9 cellular contexts compared by ENCODE assay signal in genomic region chr14:61322799-61323290, GRCh38. TPM values are rescaled to one million over a fixed set of nuclear protein-coding genes. Genes with fewer than 3 reads are reported as not detected.
DNase-seq lines count a peak whose midpoint lies in the region; ATAC-seq and TF ChIP-seq lines count a peak whose summit lies in the region.
"Had no signal": no experiment of that assay in that cellular context is flagged by ENCODE, and none has a peak within 500 bp of the region (broad histone marks: within the 10 kb centered on the region; RNA-seq: fewer than 3 reads in every experiment).

No MANE protein-coding gene starts in this region.

- H3K27me3 Mint-ChIP-seq in naive thymus-derived CD8-positive, alpha-beta T cell = no peaks in the 10 kb centered on the region

- H3K4me3 ChIP-seq in H7 (ENCODE audit: insufficient read depth, low read depth, low read length) (peak overlapping the region; percentile 63; the same call in 1 of the 2 replicates), choroid plexus epithelial cell (ENCODE audit: low read depth, low read length) (peak overlapping the region; percentile 56)

- POLR2A ChIA-PET in RWPE1 (lab: Yijun Ruan, JAX; ENCODE audit: low non-redundant PET) = interaction anchor here (0.7 kb wide), 1 partner anchor 15 kb away, joined by 5 read pairs; no protein-coding TSS in a partner anchor
- POLR2A ChIA-PET in naive thymus-derived CD8-positive, alpha-beta T cell (lab: Charles Lee) = interaction anchor here (0.8 to 12.5 kb wide), 20 partner anchors 13 to 372 kb away, joined by 3 to 259 read pairs (median 5); partner anchors contain the start of gene HIF1A

- peaks cover 28% of the 10 kb centered on the region for H3K27me3 ChIP-seq in H7 (ENCODE audit: control insufficient read depth, insufficient read depth, low read length)

- peaks cover 14 to 32% (median 27%) of the 10 kb centered on the region in 3 donors for H3K36me3 Mint-ChIP-seq in naive thymus-derived CD8-positive, alpha-beta T cell

- DNase-seq in H7 (peak; percentile 57), RWPE1 (ENCODE audit: low spot score) (peak; percentile 72), choroid plexus epithelial cell (ENCODE audit: low read depth) (peak; percentile 27), Ammon's horn (ENCODE audit: low spot score) (no peak), putamen (ENCODE audit: low spot score) (no peak)
- DNase-seq in naive thymus-derived CD8-positive, alpha-beta T cell = peak in 8 of 10 donors; percentile 43 to 83 (median 72)

- no peak for TF ChIP-seq CTCF in RWPE1 (conservative IDR thresholded peaks at IDR 0.05; ENCODE audit: low read depth)
- no peak for TF ChIP-seq CTCF in choroid plexus epithelial cell (conservative IDR thresholded peaks at IDR 0.05; ENCODE audit: low read depth, low read length)

- peak; percentile 46 to 56 for ATAC-seq in naive thymus-derived CD8-positive, alpha-beta T cell
- ATAC-seq in GM21529 (IDR thresholded peaks at IDR 0.05; ENCODE audit: unreplicated experiment) (no peak), HG03039 (IDR thresholded peaks at IDR 0.05; ENCODE audit: unreplicated experiment) (no peak)

- peaks cover 23 to 46% (median 37%) of the 10 kb centered on the region in 4 donors for H3K4me1 Mint-ChIP-seq in naive thymus-derived CD8-positive, alpha-beta T cell

- H3K27ac Mint-ChIP-seq in naive thymus-derived CD8-positive, alpha-beta T cell = peak overlapping the region in 9 of 10 donors; percentile 95 to 99 (median 97)

- no peaks in the 10 kb centered on the region for H3K36me3 ChIP-seq in H7 (replicated peaks; ENCODE audit: control insufficient read depth, insufficient read depth, low read length)

- CTCF ChIA-PET in RWPE1 (lab: Yijun Ruan, JAX) = interaction anchor here (0.6 to 1.0 kb wide), 4 partner anchors 46 to 1838 kb away, joined by 3 to 4 read pairs (median 3); partner anchors contain the start of genes JKAMP and L3HYPDH

- no peaks in the 10 kb centered on the region for H3K9me3 Mint-ChIP-seq in naive thymus-derived CD8-positive, alpha-beta T cell

- peak overlapping the region in 9 of 10 donors; percentile 96 to 100 (median 98) for H3K4me3 Mint-ChIP-seq in naive thymus-derived CD8-positive, alpha-beta T cell

- H3K27ac ChIP-seq in RWPE1 = peak overlapping the region; percentile 92

RNA-seq across cellular contexts. Expression of gene PRKCH, which starts 1.5 kb away (rescaled TPM):
- 6.3 and 14.9 TPM in 2 replicates for total RNA-seq in H7 (2014; rRNA removed; shearing (Covaris generic))
- total RNA-seq in naive thymus-derived CD8-positive, alpha-beta T cell = 100 to 1,000 TPM; 284 to 306 TPM
- polyA plus RNA-seq in naive thymus-derived CD8-positive, alpha-beta T cell = 100 to 1,000 TPM; 184 to 264 (median 209) TPM

RNA-seq across cellular contexts. Expression of gene TMEM30B, which starts 41.7 kb away (rescaled TPM):
- 1.1 and 2.8 TPM in 2 replicates for total RNA-seq in H7 (2014; rRNA removed; shearing (Covaris generic))
- total RNA-seq in naive thymus-derived CD8-positive, alpha-beta T cell = 1 to 10 TPM; 3.5 to 4.1 TPM
- 1 to 10 TPM; 4.2 to 7.8 (median 6.4) TPM for polyA plus RNA-seq in naive thymus-derived CD8-positive, alpha-beta T cell
- total RNA-seq: RPMI7951 had no signal

Comparison
In these comparisons a context has a peak if more than half of its experiments do, and no peak if none do; other contexts are left out.
1. DNase-seq: peak in H7 (single experiment), RWPE1 (single experiment), choroid plexus epithelial cell (single experiment) and naive thymus-derived CD8-positive, alpha-beta T cell (8 of 10); none in Ammon's horn (single experiment) and putamen (single experiment).
2. ATAC-seq: peak in naive thymus-derived CD8-positive, alpha-beta T cell (2 of 2); none in GM21529 (single experiment) and HG03039 (single experiment).
3. RNA of gene PRKCH, which starts 1.5 kb away (total RNA-seq): 284 to 306 TPM in naive thymus-derived CD8-positive, alpha-beta T cell; 6.3 to 14.9 TPM in H7; every median in the first group is over 10 times any median in the second.